Comparison of ENCODE assay signal across 27 cellular contexts in the genomic region with DNA sequence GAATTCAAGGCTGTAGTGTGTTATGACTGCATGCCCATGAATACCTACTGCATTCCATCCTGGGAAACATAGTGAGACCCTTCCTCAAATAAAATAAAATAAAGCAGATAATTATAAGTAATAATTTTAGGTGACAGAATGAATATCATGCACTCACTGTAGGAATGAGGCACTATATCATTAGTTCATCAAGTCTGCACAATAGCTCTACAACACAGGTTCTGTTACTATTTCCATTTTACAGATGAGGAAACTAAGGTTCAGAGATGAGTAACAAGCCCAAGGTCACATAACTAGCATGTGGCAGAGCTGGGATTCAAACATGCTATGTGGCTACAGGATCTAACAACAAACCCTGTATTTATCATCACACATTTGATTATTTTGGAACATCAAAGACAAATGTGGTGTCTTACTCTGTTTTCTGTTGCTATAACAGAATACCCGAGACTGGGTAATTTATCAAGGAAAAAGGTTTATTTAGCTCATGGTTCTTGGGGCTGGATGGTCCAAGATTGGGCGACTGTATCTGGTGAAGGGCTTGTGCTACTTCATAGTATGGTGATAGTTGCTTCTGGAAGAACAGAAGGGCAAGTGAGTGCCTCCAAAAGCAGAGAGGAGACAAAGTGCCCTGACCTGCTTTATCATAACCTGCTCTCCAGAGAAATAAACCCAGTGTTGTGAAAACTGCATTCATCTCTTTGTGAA. TPM values are rescaled to one million over a fixed set of nuclear protein-coding genes. Genes with fewer than 3 reads are reported as not detected.
A peak's percentile ranks its signal among the peaks of the same experiment; 100 is the strongest.
DNase-seq lines count a peak whose midpoint lies in the region; ATAC-seq, FAIRE-seq and TF ChIP-seq lines count a peak whose summit lies in the region.
"Had no signal": no experiment of that assay in that cellular context is flagged by ENCODE, and none has a peak within 500 bp of the region (broad histone marks: within the 10 kb centered on the region; RNA-seq: fewer than 3 reads in every experiment).

No MANE protein-coding gene starts in this region.

- no peaks in the 10 kb centered on the region for H3K27me3 ChIP-seq in K562 (ENCODE audit: control insufficient read depth in 2 of 2, insufficient read depth in 2 of 2, low read length in 2 of 2)
- H3K27me3 ChIP-seq: BE2C, BLaER1 had no signal

- H4K20me1 ChIP-seq in K562 (replicated peaks; ENCODE audit: control insufficient read depth, insufficient read depth, low read length) = no peaks in the 10 kb centered on the region
- H4K20me1 ChIP-seq: BLaER1 had no signal

- DNase-seq in K562 (ENCODE audit: extremely low read depth in 1 of 4, low spot score in 3 of 4) = no peak
- no peak for DNase-seq in NCI-H2227 (lab: John Stamatoyannopoulos, UW; ENCODE audit: unreplicated experiment)
- DNase-seq: 8988T; ACHN; BE2C; C1 segment of cervical spinal cord; CD4-positive, alpha-beta memory T cell; CD4-positive, CD25-positive, alpha-beta regulatory T cell; CD8-positive, alpha-beta memory T cell; COR-L47; DMS 273 treated with DMSO at 0.1 percent for 48 hours; DMS153; DMS53; DND-41; EL; GDM1 had no signal

- no peak overlapping the region for H3K4me3 ChIP-seq in K562
- H3K4me3 ChIP-seq: BLaER1, GM12878 had no signal

- no peak for TF ChIP-seq EP300 in K562 (IDR thresholded peaks at IDR 0.05; ENCODE audit: low read length)

- H3K4me2 ChIP-seq in K562 (ENCODE audit: insufficient read depth, low read length) = no peak overlapping the region
- H3K4me2 ChIP-seq: BLaER1 had no signal

- ATAC-seq in K562 (no peak), GM18909 (IDR thresholded peaks at IDR 0.05; ENCODE audit: poor library complexity, unreplicated experiment) (no peak)
- ATAC-seq: GM12878 had no signal

- POLR2A ChIA-PET in K562 (lab: Yijun Ruan, JAX) = interaction anchor here (0.8 to 0.9 kb wide), 2 partner anchors 10 to 11 kb away, joined by 3 read pairs; no protein-coding TSS in a partner anchor

- BruUV-seq in K562 (replicated peaks; lab: Mats Ljungman, UMichigan) = no TSS peak

- peaks cover 2 to 18% of the 10 kb centered on the region in 2 experiments; a peak in 3 of 5 replicates for H3K4me1 ChIP-seq in K562 (replicated peaks in 1 of 2; ENCODE audit: control insufficient read depth in 2 of 2, insufficient read depth in 2 of 2, low read length in 2 of 2)
- H3K4me1 ChIP-seq: BE2C had no signal

- H2AFZ ChIP-seq in K562 (ENCODE audit: low read depth, low read length) = no peak overlapping the region

- no peak overlapping the region for H3K9ac ChIP-seq in K562 (ENCODE audit: insufficient read depth in 1 of 2, low read depth in 2 of 2, low read length in 2 of 2)
- H3K9ac ChIP-seq: BLaER1 had no signal

- TF ChIP-seq CTCF in VCaP (conservative IDR thresholded peaks at IDR 0.05) (no peak), K562 (IDR thresholded peaks at IDR 0.05 in 2 of 3, conservative IDR thresholded peaks at IDR 0.05 in 1 of 3; ENCODE audit: insufficient read depth in 2 of 3, low read depth in 1 of 3, low read length in 3 of 3) (no peak)

- FAIRE-seq in K562 (lab: Jason Lieb, UNC) = no peak
- FAIRE-seq: A204.1, GM12878, GM12892, GM18507, GM19239 had no signal

- CTCF ChIA-PET in K562 (lab: Yijun Ruan, JAX; ENCODE audit: low intra/inter-chr PET ratio) = no interaction called here

- TF ChIP-seq RAD21 in K562 (CRISPR knock-in tag; conservative IDR thresholded peaks at IDR 0.05 in 1 of 2, IDR thresholded peaks at IDR 0.05 in 1 of 2) = no peak

- peak overlapping the region; percentile 32; the same call in 1 of the 2 replicates for H3K27ac ChIP-seq in VCaP
- H3K27ac ChIP-seq in K562 (ENCODE audit: extremely low read depth, low read depth, low read length) = no peak overlapping the region
- H3K27ac ChIP-seq: BLaER1 had no signal

- in situ Hi-C loops in K562 (cut with MboI) = no loop called here

- no peaks in the 10 kb centered on the region for H3K9me3 ChIP-seq in K562 (replicated peaks; ENCODE audit: control insufficient read depth, insufficient read depth, low read depth, low read length)
- H3K9me3 ChIP-seq: BE2C, BLaER1 had no signal

- H3K79me2 ChIP-seq in K562 (ENCODE audit: control insufficient read depth, insufficient read depth, low read length) = peaks cover 15% of the 10 kb centered on the region

- 76% methylated on average over 2 of the region's 2 CpGs for WGBS in K562 (ENCODE audit: insufficient coverage, low coverage, missing lambda C conversion rate)

- intact Hi-C loops in K562 (cut with micrococcal nuclease) = no loop called here

- no peak for TF ChIP-seq POLR2A in K562 (conservative IDR thresholded peaks at IDR 0.05)

- H3K9me1 ChIP-seq in K562 (ENCODE audit: control insufficient read depth, insufficient read depth, low read length) = no peaks in the 10 kb centered on the region

- H3K36me3 ChIP-seq in K562 (ENCODE audit: control insufficient read depth, insufficient read depth, low read length) = peaks cover 80% of the 10 kb centered on the region
- H3K36me3 ChIP-seq: BE2C, BLaER1 had no signal

RNA-seq across cellular contexts. Expression of a gene that starts 4.8 kb away (rescaled TPM):
- 18.1 and 22.3 TPM in 2 replicates for total RNA-seq in K562 (2011; cell fraction: chromatin; rRNA removed; ENCODE audit: low replicate concordance)
- 12.2 and 16.0 TPM in 2 replicates for total RNA-seq in K562 (2011; cell fraction: nucleolus; rRNA removed)
- total RNA-seq in K562 (2011; cell fraction: nucleoplasm; rRNA removed) = 13.1 and 18.3 TPM in 2 replicates
- total RNA-seq in K562 (2014; rRNA removed) (14.8 and 17.4 TPM in 2 replicates), K562 (2014; rRNA removed; fragmentation: Illumina TruSeq; extraction: Trizol) (10.8 and 11.8 TPM in 2 replicates), K562 (2015; rRNA removed; fragmentation: Illumina TruSeq; extraction: Trizol) (9.2 and 10.7 TPM in 2 replicates), K562 (2021) (11.7 and 15.2 TPM in 2 replicates)
- polyA plus RNA-seq in K562 (2011; rRNA removed) (11.6 and 11.9 TPM in 2 replicates), K562 (2014; fragmentation: Illumina TruSeq; extraction: Trizol) (19.0 and 21.6 TPM in 2 replicates), K562 (2014; fragmentation: Nextera tagmentation; extraction: Ambion mirVana) (10 to 100 TPM; 20.0 to 30.4 TPM), K562 (2014; rRNA removed) (10.7 and 14.0 TPM in 2 replicates)
- polyA plus RNA-seq in K562 (2011; cell fraction: cytosol; rRNA removed) = 11.9 and 13.0 TPM in 2 replicates
- 30.8 and 50.7 TPM in 2 replicates for polyA plus RNA-seq in K562 (2011; cell fraction: nucleus; rRNA removed)
- 12.4 and 15.2 TPM in 2 replicates for polyA plus RNA-seq in K562 (2012)
- 6.7 and 7.1 TPM in 2 replicates for polyA minus RNA-seq in K562 (2011; rRNA and poly(A)+ RNA removed)
- 2.5 and 3.7 TPM in 2 replicates for polyA minus RNA-seq in K562 (2011; cell fraction: cytosol; rRNA and poly(A)+ RNA removed)
- 11.0 and 16.6 TPM in 2 replicates for polyA minus RNA-seq in K562 (2011; cell fraction: nucleus; rRNA and poly(A)+ RNA removed)

RNA-seq across cellular contexts. Expression of a gene that starts 24.4 kb away (rescaled TPM):
- total RNA-seq in K562 (2011; cell fraction: chromatin; rRNA removed; ENCODE audit: low replicate concordance) = 6.8 and 15.4 TPM in 2 replicates
- total RNA-seq in K562 (2011; cell fraction: nucleolus; rRNA removed) = 7.5 and 9.5 TPM in 2 replicates
- 9.6 and 14.4 TPM in 2 replicates for total RNA-seq in K562 (2011; cell fraction: nucleoplasm; rRNA removed)
- total RNA-seq in K562 (2014; rRNA removed) = 32.6 and 44.7 TPM in 2 replicates
- 46.5 and 48.3 TPM in 2 replicates for total RNA-seq in K562 (2014; rRNA removed; fragmentation: Illumina TruSeq; extraction: Trizol)
- 41.1 and 44.5 TPM in 2 replicates for total RNA-seq in K562 (2015; rRNA removed; fragmentation: Illumina TruSeq; extraction: Trizol)
- total RNA-seq in K562 (2021) = 31.7 and 36.0 TPM in 2 replicates
- 42.8 and 49.4 TPM in 2 replicates for polyA plus RNA-seq in K562 (2011; rRNA removed)
- polyA plus RNA-seq in K562 (2011; cell fraction: cytosol; rRNA removed) = 12.9 and 26.0 TPM in 2 replicates
- 7.9 and 14.9 TPM in 2 replicates for polyA plus RNA-seq in K562 (2011; cell fraction: nucleus; rRNA removed)
- 43.0 and 46.8 TPM in 2 replicates for polyA plus RNA-seq in K562 (2012)
- polyA plus RNA-seq in K562 (2014; fragmentation: Illumina TruSeq; extraction: Trizol) = 49.7 and 53.2 TPM in 2 replicates
- 10 to 100 TPM; 37.9 TPM for polyA plus RNA-seq in K562 (2014; fragmentation: Nextera tagmentation; extraction: Ambion mirVana)
- 32.6 and 40.0 TPM in 2 replicates for polyA plus RNA-seq in K562 (2014; rRNA removed)
- 19.4 and 19.7 TPM in 2 replicates for polyA minus RNA-seq in K562 (2011; rRNA and poly(A)+ RNA removed)
- 3.7 and 6.6 TPM in 2 replicates for polyA minus RNA-seq in K562 (2011; cell fraction: cytosol; rRNA and poly(A)+ RNA removed)
- polyA minus RNA-seq in K562 (2011; cell fraction: nucleus; rRNA and poly(A)+ RNA removed) = 2.6 and 5.1 TPM in 2 replicates

RNA-seq across cellular contexts. Expression of a gene that starts 24.7 kb away (rescaled TPM):
- 68.5 and 80.5 TPM in 2 replicates for total RNA-seq in K562 (2011; cell fraction: chromatin; rRNA removed; ENCODE audit: low replicate concordance)
- total RNA-seq in K562 (2011; cell fraction: nucleolus; rRNA removed) = 66.4 and 81.6 TPM in 2 replicates
- 80.8 and 97.2 TPM in 2 replicates for total RNA-seq in K562 (2011; cell fraction: nucleoplasm; rRNA removed)
- total RNA-seq in K562 (2014; rRNA removed) (15.7 and 18.2 TPM in 2 replicates), K562 (2014; rRNA removed; fragmentation: Illumina TruSeq; extraction: Trizol) (23.7 and 25.0 TPM in 2 replicates), K562 (2015; rRNA removed; fragmentation: Illumina TruSeq; extraction: Trizol) (22.2 and 23.7 TPM in 2 replicates), K562 (2021) (20.5 and 22.5 TPM in 2 replicates)
- polyA plus RNA-seq in K562 (2011; rRNA removed) (15.3 and 24.9 TPM in 2 replicates), K562 (2014; fragmentation: Illumina TruSeq; extraction: Trizol) (25.3 and 31.4 TPM in 2 replicates), K562 (2014; fragmentation: Nextera tagmentation; extraction: Ambion mirVana) (10 to 100 TPM in 1 of 2 experiments, 1 to 10 TPM in 1; 8.0 to 12.9 TPM), K562 (2014; rRNA removed) (16.6 and 20.3 TPM in 2 replicates)
- 13.2 and 16.1 TPM in 2 replicates for polyA plus RNA-seq in K562 (2011; cell fraction: cytosol; rRNA removed)
- 28.4 and 45.9 TPM in 2 replicates for polyA plus RNA-seq in K562 (2011; cell fraction: nucleus; rRNA removed)
- polyA plus RNA-seq in K562 (2012) = 15.9 and 21.3 TPM in 2 replicates
- polyA minus RNA-seq in K562 (2011; rRNA and poly(A)+ RNA removed) = 21.4 and 35.1 TPM in 2 replicates
- polyA minus RNA-seq in K562 (2011; cell fraction: cytosol; rRNA and poly(A)+ RNA removed) = 14.4 and 16.4 TPM in 2 replicates
- polyA minus RNA-seq in K562 (2011; cell fraction: nucleus; rRNA and poly(A)+ RNA removed) = 24.0 and 28.0 TPM in 2 replicates

RNA-seq across cellular contexts. Expression of a gene that starts 56.8 kb away (rescaled TPM):
- 0.53 and 2.8 TPM in 2 replicates for total RNA-seq in K562 (2011; cell fraction: chromatin; rRNA removed; ENCODE audit: low replicate concordance)
- 1.0 and 1.2 TPM in 2 replicates for total RNA-seq in K562 (2011; cell fraction: nucleolus; rRNA removed)
- 1.4 and 1.8 TPM in 2 replicates for total RNA-seq in K562 (2011; cell fraction: nucleoplasm; rRNA removed)
- total RNA-seq in K562 (2014; rRNA removed) (0.08 and 0.09 TPM in 2 replicates), K562 (2014; rRNA removed; fragmentation: Illumina TruSeq; extraction: Trizol) (0.18 and 0.22 TPM in 2 replicates), K562 (2015; rRNA removed; fragmentation: Illumina TruSeq; extraction: Trizol) (0.04 and 0.22 TPM in 2 replicates), K562 (2021) (0.27 and 0.34 TPM in 2 replicates)
- polyA plus RNA-seq in K562 (2011; rRNA removed) (0.49 and 0.58 TPM in 2 replicates), K562 (2014; fragmentation: Illumina TruSeq; extraction: Trizol) (0.21 and 0.27 TPM in 2 replicates), K562 (2014; fragmentation: Nextera tagmentation; extraction: Ambion mirVana) (under 1 TPM; 0.18 to 0.21 TPM), K562 (2014; rRNA removed) (0.09 TPM in 2 replicates)
- polyA plus RNA-seq in K562 (2011; cell fraction: cytosol; rRNA removed) = 0.07 and 0.19 TPM in 2 replicates
- 0.61 and 1.6 TPM in 2 replicates for polyA plus RNA-seq in K562 (2011; cell fraction: nucleus; rRNA removed)
- 0.14 and 0.35 TPM in 2 replicates for polyA plus RNA-seq in K562 (2012)
- polyA minus RNA-seq in K562 (2011; rRNA and poly(A)+ RNA removed) = 0.25 and 0.75 TPM in 2 replicates
- polyA minus RNA-seq in K562 (2011; cell fraction: cytosol; rRNA and poly(A)+ RNA removed) = not detected in 2 replicates
- polyA minus RNA-seq in K562 (2011; cell fraction: nucleus; rRNA and poly(A)+ RNA removed) = 0.54 and 0.78 TPM in 2 replicates
- total RNA-seq: Daoy, G401 had no signal
- polyA plus RNA-seq: CD14-positive monocyte; CD4-positive, alpha-beta memory T cell; CD8-positive, alpha-beta memory T cell had no signal
